Comparison of ENCODE assay signal across 8 cellular contexts in the genomic region with DNA sequence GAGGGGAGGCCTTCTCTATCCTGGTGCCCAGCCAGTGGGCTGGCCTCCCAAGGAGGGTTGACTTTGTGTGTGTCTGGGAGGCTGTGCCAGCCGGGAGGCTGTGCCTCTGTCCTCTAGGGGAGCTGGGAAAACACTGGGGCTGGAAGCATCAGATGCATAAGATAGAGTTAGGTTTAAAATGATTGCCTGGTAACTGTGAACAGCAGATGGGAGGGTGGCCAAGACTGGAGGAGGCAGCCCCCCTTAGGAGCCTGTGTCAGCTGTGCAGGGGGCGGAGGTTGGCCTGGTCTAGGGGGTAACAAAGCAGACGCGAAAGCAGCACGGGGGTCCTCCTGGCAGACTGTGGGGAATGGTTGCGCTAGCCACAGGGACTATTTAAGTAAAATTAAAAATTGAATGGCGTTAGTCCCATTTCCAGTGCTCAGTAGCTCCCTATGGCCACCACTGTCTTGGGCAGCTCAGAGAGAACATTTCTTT. TPM values are rescaled to one million over a fixed set of nuclear protein-coding genes. Genes with fewer than 3 reads are reported as not detected.
A peak's percentile ranks its signal among the peaks of the same experiment; 100 is the strongest.
DNase-seq lines count a peak whose midpoint lies in the region; ATAC-seq, FAIRE-seq and TF ChIP-seq lines count a peak whose summit lies in the region.

No MANE protein-coding gene starts in this region.

- H3K36me3 ChIP-seq in Loucy (ENCODE audit: insufficient read depth, low read length) (peaks cover 21% of the 10 kb centered on the region), bronchial epithelial cell (ENCODE audit: control insufficient read depth, insufficient read depth, low read length) (peaks cover 7% of the 10 kb centered on the region), mesodermal cell (ENCODE audit: control insufficient read depth, insufficient read depth, low read length) (peaks cover 41% of the 10 kb centered on the region)

- peak overlapping the region; percentile 72 for H3K9ac ChIP-seq in Loucy (ENCODE audit: low read depth, low read length, poor library complexity, severe bottlenecking)

- peaks cover 19% of the 10 kb centered on the region for H3K4me1 ChIP-seq in Loucy (ENCODE audit: insufficient read depth, low read length, poor library complexity, severe bottlenecking)
- no peaks in the 10 kb centered on the region for H3K4me1 ChIP-seq in mesodermal cell (ENCODE audit: control insufficient read depth, insufficient read depth, low read length, poor library complexity, severe bottlenecking)

- H3K9me3 ChIP-seq in Loucy (ENCODE audit: insufficient read depth, low read depth, low read length), result no peaks in the 10 kb centered on the region
- H3K9me3 ChIP-seq in mesodermal cell (ENCODE audit: control insufficient read depth, low read length), result peaks cover 13% of the 10 kb centered on the region

- TF ChIP-seq CTCF in Loucy (conservative IDR thresholded peaks at IDR 0.05; ENCODE audit: low read length), result no peak
- TF ChIP-seq CTCF in bronchial epithelial cell (IDR thresholded peaks at IDR 0.05; ENCODE audit: insufficient read depth, low read length, severe bottlenecking), result no peak
- TF ChIP-seq CTCF in omental fat pad (IDR thresholded peaks at IDR 0.05), result no peak

- H3K9me2 ChIP-seq in Loucy (replicated peaks; ENCODE audit: low read depth, low read length), result no peaks in the 10 kb centered on the region

- WGBS in mesodermal cell (ENCODE audit: insufficient coverage in 2 of 2), 2 experiments, result 86 to 88% methylated on average over 4 to 5 of the region's 7 CpGs

- H2AFZ ChIP-seq in Loucy (ENCODE audit: low read length), result no peak overlapping the region

- no peak for FAIRE-seq in bronchial epithelial cell (lab: Jason Lieb, UNC)

- no peaks in the 10 kb centered on the region for H3K27me3 ChIP-seq in Loucy (ENCODE audit: insufficient read depth, low read length, poor library complexity, severe bottlenecking)
- H3K27me3 ChIP-seq in bronchial epithelial cell (ENCODE audit: control insufficient read depth, insufficient read depth, low read length), result no peaks in the 10 kb centered on the region

- peaks cover 6% of the 10 kb centered on the region for H4K20me1 ChIP-seq in Loucy (ENCODE audit: insufficient read depth, low read length, poor library complexity, severe bottlenecking)

- peak overlapping the region; percentile 83 for H3K4me3 ChIP-seq in Loucy (ENCODE audit: low read length, poor library complexity, severe bottlenecking)
- peak overlapping the region; percentile 93 for H3K4me3 ChIP-seq in bronchial epithelial cell (ENCODE audit: low read depth, low read length)
- peak overlapping the region; percentile 68 for H3K4me3 ChIP-seq in mesodermal cell (ENCODE audit: extremely low read depth, insufficient read depth, low read length, poor library complexity, severe bottlenecking)

- peak overlapping the region; percentile 93 for H3K4me2 ChIP-seq in Loucy (ENCODE audit: low read depth, low read length, poor library complexity, severe bottlenecking)

- peak overlapping the region; percentile 71 for H3K27ac ChIP-seq in mesodermal cell (ENCODE audit: low read depth, low read length, severe bottlenecking)

- H3K79me2 ChIP-seq in Loucy (ENCODE audit: insufficient read depth, low read length), result peaks cover 26% of the 10 kb centered on the region

- no peak for ATAC-seq in omental fat pad (ENCODE audit: low FRiP score)
- ATAC-seq in GM21619 (IDR thresholded peaks at IDR 0.05; ENCODE audit: unreplicated experiment), result no peak

- DNase-seq in COLO829 (ENCODE audit: low spot score), result peak; percentile 20
- DNase-seq in bronchial epithelial cell (ENCODE audit: low read depth), result no peak
- no peak for DNase-seq in stimulated activated CD4-positive, alpha-beta T cell treated with anti-CD3 and anti-CD28 coated beads, Interleukin-2, amount 100 ng/mL, for 48 hours
- DNase-seq in omental fat pad (ENCODE audit: low spot score), result no peak
- no peak for DNase-seq in activated effector memory CD4-positive, alpha-beta T cell treated with Interleukin-2 at 50 U/mL for 16 hours

- no peaks in the 10 kb centered on the region for H3F3A ChIP-seq in Loucy (ENCODE audit: low read depth)

RNA-seq across cellular contexts. Expression of a gene that starts 1.3 kb away (rescaled TPM):
- total RNA-seq in bronchial epithelial cell (19.7 and 27.1 TPM in 2 replicates), omental fat pad (10 to 100 TPM; 24.2 to 33.0 (median 26.4) TPM)
- 22.6 TPM for polyA plus RNA-seq in mesodermal cell (2013, experiment 1 of 2)
- polyA plus RNA-seq in mesodermal cell (2013, experiment 2 of 2), result 21.2 TPM

RNA-seq across cellular contexts. Expression of a gene that starts 16.6 kb away (rescaled TPM):
- 10.6 and 21.1 TPM in 2 replicates for total RNA-seq in bronchial epithelial cell
- polyA plus RNA-seq in mesodermal cell (2013, experiment 1 of 2), result 53.5 TPM
- 50.9 TPM for polyA plus RNA-seq in mesodermal cell (2013, experiment 2 of 2)
- total RNA-seq in omental fat pad, result 10 to 100 TPM; 10.3 to 31.7 (median 15.3) TPM

RNA-seq across cellular contexts. Expression of a gene that starts 31.3 kb away (rescaled TPM):
- 10.3 and 12.7 TPM in 2 replicates for total RNA-seq in bronchial epithelial cell
- polyA plus RNA-seq in mesodermal cell (2013, experiment 1 of 2), result 11.8 TPM
- 11.3 TPM for polyA plus RNA-seq in mesodermal cell (2013, experiment 2 of 2)
- 10 to 100 TPM; 12.4 to 31.2 (median 16.9) TPM for total RNA-seq in omental fat pad
